In genomic region chr11:70226967-70227366, GRCh38 we compare ENCODE assay signal across 11 cellular contexts. TPM values are rescaled to one million over a fixed set of nuclear protein-coding genes. Genes with fewer than 3 reads are reported as not detected.
DNase-seq lines count a peak whose midpoint lies in the region; TF ChIP-seq lines count a peak whose summit lies in the region.
"Had no signal": no experiment of that assay in that cellular context is flagged by ENCODE, and none has a peak within 500 bp of the region (broad histone marks: within the 10 kb centered on the region; RNA-seq: fewer than 3 reads in every experiment).

No MANE protein-coding gene starts in this region.

- H3K9me2 ChIP-seq in GM23248 (ENCODE audit: insufficient read depth), result no peaks in the 10 kb centered on the region
- H3K9me2 ChIP-seq in SK-N-SH, result no peaks in the 10 kb centered on the region

- no peak for TF ChIP-seq EP300 in SK-N-SH (IDR thresholded peaks at IDR 0.05; ENCODE audit: borderline replicate concordance in 1 of 2, low read depth in 1 of 2, low read length in 1 of 2)

- H3K79me2 ChIP-seq in GM23248 (ENCODE audit: insufficient read depth) (no peaks in the 10 kb centered on the region), SK-N-SH (ENCODE audit: insufficient read depth) (no peaks in the 10 kb centered on the region)

- H3K9me3 ChIP-seq in GM23248 (ENCODE audit: low read depth), result no peaks in the 10 kb centered on the region
- no peaks in the 10 kb centered on the region for H3K9me3 ChIP-seq in SK-N-SH

- no peaks in the 10 kb centered on the region for H3F3A ChIP-seq in GM23248 (ENCODE audit: insufficient read depth)
- no peaks in the 10 kb centered on the region for H3F3A ChIP-seq in SK-N-SH (replicated peaks; ENCODE audit: insufficient read depth)

- in situ Hi-C loops in GM23248 (cut with MboI), result no loop called here

- WGBS in GM23248 (ENCODE audit: low coverage in 1 of 2, low lambda C conversion rate in 2 of 2, missing lambda C conversion rate in 2 of 2), 2 experiments, result 55 to 62% methylated on average over 9 of the region's 9 CpGs
- 37% methylated on average over 4 of the region's 9 CpGs for WGBS in SK-N-SH (ENCODE audit: low lambda C conversion rate)

- H3K4me2 ChIP-seq in GM23248 (ENCODE audit: unreplicated experiment), result no peak overlapping the region
- H3K4me2 ChIP-seq in SK-N-SH, result no peak overlapping the region

- H3K27me3 ChIP-seq in GM23248 (replicated peaks; ENCODE audit: insufficient read depth), result peaks cover 61% of the 10 kb centered on the region
- peaks cover 16% of the 10 kb centered on the region; the same call in 1 of the 2 replicates for H3K27me3 ChIP-seq in SK-N-SH (ENCODE audit: insufficient read depth)

- DNase-seq in AG04449 (ENCODE audit: low read depth, low spot score) (no peak), GM23248 (peak; percentile 38), SK-N-SH (peak; percentile 56), foreskin fibroblast (no peak), RWPE1 (ENCODE audit: low spot score) (no peak), COLO668 (lab: John Stamatoyannopoulos, UW; ENCODE audit: unreplicated experiment) (no peak)
- no peak for DNase-seq in activated T-cell treated with anti-CD3 and anti-CD28 coated beads, Interleukin-2, amount 50 U/mL, for 48 hours
- no peak for DNase-seq in activated CD8-positive, alpha-beta memory T cell treated with anti-CD3 and anti-CD28 coated beads for 24 hours
- DNase-seq: NCI-H226; stimulated activated CD4-positive, alpha-beta T cell treated with anti-CD3 and anti-CD28 coated beads, Interleukin-1b, Interleukin-23, amount 100 ng/mL, for 48 hours; substantia nigra had no signal

- no peak overlapping the region for H3K9ac ChIP-seq in GM23248
- H3K9ac ChIP-seq in SK-N-SH, result no peak overlapping the region

- no peak; the same call in 1 of the 2 replicates for TF ChIP-seq RAD21 in SK-N-SH (IDR thresholded peaks at IDR 0.05; ENCODE audit: low read length)

- H4K20me1 ChIP-seq in GM23248 (ENCODE audit: insufficient read depth) (no peaks in the 10 kb centered on the region), SK-N-SH (ENCODE audit: insufficient read depth) (no peaks in the 10 kb centered on the region)

- H3K4me3 ChIP-seq in AG04449 (ENCODE audit: low read depth, low read length) (no peak overlapping the region), GM23248 (no peak overlapping the region), SK-N-SH (ENCODE audit: low read depth in 2 of 2, low read length in 1 of 2) (no peak overlapping the region), foreskin fibroblast (ENCODE audit: low read depth in 1 of 2, low read length in 2 of 2) (no peak overlapping the region)

- TF ChIP-seq CTCF in AG04449 (IDR thresholded peaks at IDR 0.05; ENCODE audit: insufficient read depth, low read length, missing control alignments), result peak; percentile 14
- TF ChIP-seq CTCF in SK-N-SH (IDR thresholded peaks at IDR 0.05), result peak; percentile 45
- peak; percentile 33 for TF ChIP-seq CTCF in foreskin fibroblast (IDR thresholded peaks at IDR 0.05; ENCODE audit: low read depth, low read length)
- no peak for TF ChIP-seq CTCF in RWPE1 (conservative IDR thresholded peaks at IDR 0.05; ENCODE audit: low read depth)

- H3K4me1 ChIP-seq in GM23248 (ENCODE audit: insufficient read depth) (no peaks in the 10 kb centered on the region), SK-N-SH (ENCODE audit: control insufficient read depth in 1 of 2, insufficient read depth in 2 of 2, low read depth in 1 of 2, low read length in 1 of 2) (peaks cover 0 to 5% of the 10 kb centered on the region in 2 experiments; a peak in 1 of 4 replicates)

- H2AFZ ChIP-seq in GM23248 (no peak overlapping the region), SK-N-SH (ENCODE audit: low read depth) (no peak overlapping the region)

- CTCF ChIA-PET in AG04449 (lab: Yijun Ruan, JAX), result interaction anchor here (1.3 kb wide), 1 partner anchor 189 kb away, joined by 4 read pairs; no protein-coding TSS in a partner anchor
- CTCF ChIA-PET in SK-N-SH (lab: Yijun Ruan, JAX), result interaction anchor here (0.8 to 1.2 kb wide), 2 partner anchors 17 to 317 kb away, joined by 3 read pairs; no protein-coding TSS in a partner anchor
- CTCF ChIA-PET in RWPE1 (lab: Yijun Ruan, JAX), result no interaction called here

- H3K27ac ChIP-seq in GM23248, result no peak overlapping the region
- no peak overlapping the region for H3K27ac ChIP-seq in SK-N-SH (ENCODE audit: low read depth in 2 of 2, low read length in 1 of 2)
- H3K27ac ChIP-seq in RWPE1, result no peak overlapping the region

- POLR2A ChIA-PET in AG04449 (lab: Yijun Ruan, JAX) (no interaction called here), SK-N-SH (lab: Yijun Ruan, JAX) (no interaction called here), RWPE1 (lab: Yijun Ruan, JAX; ENCODE audit: low non-redundant PET) (no interaction called here)

- no peaks in the 10 kb centered on the region for H3K36me3 ChIP-seq in GM23248 (ENCODE audit: low read depth)
- no peaks in the 10 kb centered on the region for H3K36me3 ChIP-seq in SK-N-SH (replicated peaks in 1 of 2; ENCODE audit: control insufficient read depth in 1 of 2, insufficient read depth in 2 of 2, low read length in 1 of 2)

TF ChIP-seq in SK-N-SH, 30 proteins besides CTCF, POLR2A, EP300 and RAD21 (continues in another document):
- TF ChIP-seq FOSL2 (IDR thresholded peaks at IDR 0.05; ENCODE audit: borderline replicate concordance, low read depth) (no peak), CHD2 (IDR thresholded peaks at IDR 0.05; ENCODE audit: low read length, partially characterized antibody) (no peak), JUND (IDR thresholded peaks at IDR 0.05) (no peak), SIN3A (IDR thresholded peaks at IDR 0.05; ENCODE audit: borderline replicate concordance, low read depth, low read length) (no peak), GATA2 (CRISPR knock-in tag; IDR thresholded peaks at IDR 0.05) (no peak), RXRA (IDR thresholded peaks at IDR 0.05; ENCODE audit: borderline replicate concordance, low read depth) (no peak), RCOR1 (IDR thresholded peaks at IDR 0.05; ENCODE audit: low read length) (no peak), MAX (IDR thresholded peaks at IDR 0.05; ENCODE audit: low read depth) (no peak), MEF2A (IDR thresholded peaks at IDR 0.05; ENCODE audit: borderline replicate concordance, low read depth) (no peak), FOXJ3 (CRISPR knock-in tag; IDR thresholded peaks at IDR 0.05) (no peak), FOXM1 (IDR thresholded peaks at IDR 0.05; ENCODE audit: low read depth) (no peak), RFX5 (IDR thresholded peaks at IDR 0.05; ENCODE audit: low read length) (no peak), TAF1 (IDR thresholded peaks at IDR 0.05; ENCODE audit: borderline replicate concordance, low read depth, low read length) (no peak), ELF1 (IDR thresholded peaks at IDR 0.05) (no peak), PBX3 (IDR thresholded peaks at IDR 0.05) (no peak), NRF1 (IDR thresholded peaks at IDR 0.05; ENCODE audit: low read depth, low read length) (no peak), YY1 (IDR thresholded peaks at IDR 0.05; ENCODE audit: low read depth) (no peak), POLR2AphosphoS5 (IDR thresholded peaks at IDR 0.05; ENCODE audit: low read depth, low read length) (no peak)
- TF ChIP-seq, protein P1, sequence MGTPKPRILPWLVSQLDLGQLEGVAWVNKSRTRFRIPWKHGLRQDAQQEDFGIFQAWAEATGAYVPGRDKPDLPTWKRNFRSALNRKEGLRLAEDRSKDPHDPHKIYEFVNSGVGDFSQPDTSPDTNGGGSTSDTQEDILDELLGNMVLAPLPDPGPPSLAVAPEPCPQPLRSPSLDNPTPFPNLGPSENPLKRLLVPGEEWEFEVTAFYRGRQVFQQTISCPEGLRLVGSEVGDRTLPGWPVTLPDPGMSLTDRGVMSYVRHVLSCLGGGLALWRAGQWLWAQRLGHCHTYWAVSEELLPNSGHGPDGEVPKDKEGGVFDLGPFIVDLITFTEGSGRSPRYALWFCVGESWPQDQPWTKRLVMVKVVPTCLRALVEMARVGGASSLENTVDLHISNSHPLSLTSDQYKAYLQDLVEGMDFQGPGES (IDR thresholded peaks at IDR 0.05; ENCODE audit: low read depth, low read length), result no peak

RNA-seq across cellular contexts. Expression of gene FADD, which starts 23.9 kb away (rescaled TPM):
- total RNA-seq in GM23248 (2014; rRNA removed; shearing (Covaris generic)), result 32.0 and 42.7 TPM in 2 replicates
- polyA plus RNA-seq in GM23248 (2016; fragmentation: Nextera tagmentation; extraction: Ambion mirVana) (37.8 and 38.3 TPM in 2 replicates), SK-N-SH (2012; rRNA removed) (23.8 and 28.3 TPM in 2 replicates)
- polyA plus RNA-seq in SK-N-SH (2012; cell fraction: cytosol; rRNA removed), result 17.5 and 25.5 TPM in 2 replicates
- polyA plus RNA-seq in SK-N-SH (2012; cell fraction: nucleus; rRNA removed), result 15.9 and 16.5 TPM in 2 replicates

RNA-seq across cellular contexts. Expression of gene PPFIA1, which starts 43.5 kb away (rescaled TPM):
- total RNA-seq in GM23248 (2014; rRNA removed; shearing (Covaris generic)), result 30.2 and 36.9 TPM in 2 replicates
- polyA plus RNA-seq in GM23248 (2016; fragmentation: Nextera tagmentation; extraction: Ambion mirVana), result 19.9 and 22.8 TPM in 2 replicates
- polyA plus RNA-seq in SK-N-SH (2012; rRNA removed), result 35.6 and 37.4 TPM in 2 replicates
- 17.9 and 23.3 TPM in 2 replicates for polyA plus RNA-seq in SK-N-SH (2012; cell fraction: cytosol; rRNA removed)
- 121 and 128 TPM in 2 replicates for polyA plus RNA-seq in SK-N-SH (2012; cell fraction: nucleus; rRNA removed)

Comparison
In these comparisons a context has a peak if more than half of its experiments do, and no peak if none do; other contexts are left out.
1. DNase-seq: peak in GM23248 (single experiment) and SK-N-SH (single experiment); none in AG04449 (single experiment), foreskin fibroblast (0 of 2), RWPE1 (single experiment), activated T-cell treated with anti-CD3 and anti-CD28 coated beads, Interleukin-2, amount 50 U/mL, for 48 hours (0 of 2), activated CD8-positive, alpha-beta memory T cell treated with anti-CD3 and anti-CD28 coated beads for 24 hours (single experiment) and COLO668 (single experiment).